In genomic region chr14:31207287-31207745, GRCh38 we compare ENCODE assay signal across 8 cellular contexts. TPM values are rescaled to one million over a fixed set of nuclear protein-coding genes. Genes with fewer than 3 reads are reported as not detected.
DNase-seq lines count a peak whose midpoint lies in the region; ATAC-seq, FAIRE-seq and TF ChIP-seq lines count a peak whose summit lies in the region.

No MANE protein-coding gene starts in this region.

- H3K27ac ChIP-seq in Karpas-422 (ENCODE audit: low read length) (peak overlapping the region; percentile 89), brain microvascular endothelial cell (peak overlapping the region; percentile 96), HepG2 (ENCODE audit: extremely low read length, insufficient read depth, low read length) (peak overlapping the region; percentile 94), thyroid gland (peak overlapping the region; percentile 88 to 100 (median 100))

- no peak for FAIRE-seq in HepG2 (lab: Jason Lieb, UNC)

- peaks cover 26% of the 10 kb centered on the region for H3K36me3 ChIP-seq in Karpas-422 (ENCODE audit: insufficient read depth, low read length)
- peaks cover 2% of the 10 kb centered on the region for H3K36me3 ChIP-seq in brain microvascular endothelial cell (replicated peaks)
- peaks cover 1 to 11% of the 10 kb centered on the region in 2 experiments; a peak in 4 of 5 replicates for H3K36me3 ChIP-seq in HepG2 (replicated peaks in 1 of 2; ENCODE audit: control insufficient read depth in 1 of 2, insufficient read depth in 2 of 2, low read length in 2 of 2)
- peaks cover 0 to 7% of the 10 kb centered on the region in 2 donors for H3K36me3 ChIP-seq in thyroid gland

- DNase-seq in Caki2 (ENCODE audit: low read depth): peak; percentile 75
- DNase-seq in Karpas-422: no peak
- no peak for DNase-seq in brain microvascular endothelial cell
- no peak for DNase-seq in HepG2 (ENCODE audit: low spot score)
- no peak for DNase-seq in thyroid gland
- DNase-seq in GM20000 (ENCODE audit: low spot score): no peak

- POLR2A ChIA-PET in HepG2 (lab: Yijun Ruan, JAX): interaction anchor here (0.7 to 5.9 kb wide), 53 partner anchors 10 to 249 kb away, joined by 3 to 323 read pairs (median 6); partner anchors contain the start of genes AP4S1, DTD2, HEATR5A and STRN3

- no peak for TF ChIP-seq POLR2A in HepG2 (IDR thresholded peaks at IDR 0.05; ENCODE audit: insufficient read depth in 1 of 2, low read depth in 2 of 2, low read length in 2 of 2)
- peak in 1 of 2 donors; percentile 46 for TF ChIP-seq POLR2A in thyroid gland (IDR thresholded peaks at IDR 0.05)

- no TSS peak for BruUV-seq in HepG2 (replicated peaks; lab: Mats Ljungman, UMichigan)

- peaks cover 18% of the 10 kb centered on the region; the same call in 1 of the 2 replicates for H4K20me1 ChIP-seq in Karpas-422 (ENCODE audit: insufficient read depth, low read depth, low read length)
- H4K20me1 ChIP-seq in HepG2 (ENCODE audit: insufficient read depth, low read length): peaks cover 20% of the 10 kb centered on the region

- WGBS in HepG2 (ENCODE audit: low lambda C conversion rate): under 1% methylated on average over 59 of the region's 59 CpGs
- WGBS in thyroid gland, 2 donors: 0% methylated on average over 16 of the region's 59 CpGs; no CpG with 5 or more reads in 1 of the 2 donors

- intact Hi-C loops in HepG2 (cut with micrococcal nuclease; ENCODE audit: unreplicated experiment): loop anchor here (5.0 to 10.0 kb wide), 4 partner anchors 180 to 997 kb away; partner anchors contain the start of genes AP4S1, DTD2, HEATR5A and RNU6-7
- intact Hi-C loops in thyroid gland (cut with DNase I): loop anchor here (10.0 kb wide), 1 partner anchor 147 kb away; no protein-coding TSS in a partner anchor

- no peak for TF ChIP-seq RAD21 in HepG2 (CRISPR knock-in tag; IDR thresholded peaks at IDR 0.05)

- no peak for TF ChIP-seq CTCF in brain microvascular endothelial cell (IDR thresholded peaks at IDR 0.05; ENCODE audit: low read depth, low read length, missing control alignments)
- TF ChIP-seq CTCF in HepG2 (CRISPR knock-in tag; IDR thresholded peaks at IDR 0.05): no peak
- no peak for TF ChIP-seq CTCF in thyroid gland (IDR thresholded peaks at IDR 0.05)
- no peak for TF ChIP-seq CTCF in GM20000 (IDR thresholded peaks at IDR 0.05; ENCODE audit: extremely low read depth, missing control alignments)

- H3K4me1 ChIP-seq in Karpas-422 (ENCODE audit: low read length) (peaks cover 31% of the 10 kb centered on the region), HepG2 (ENCODE audit: insufficient read depth, low read length) (peaks cover 41% of the 10 kb centered on the region), thyroid gland (peaks cover 11 to 26% of the 10 kb centered on the region in 2 donors)

- ATAC-seq in GM21515 (IDR thresholded peaks at IDR 0.05; ENCODE audit: unreplicated experiment): peak; percentile 37
- ATAC-seq in HepG2: peak; percentile 6
- no peak for ATAC-seq in HG03139 (IDR thresholded peaks at IDR 0.05; ENCODE audit: unreplicated experiment)

- CTCF ChIA-PET in HepG2 (lab: Yijun Ruan, JAX; ENCODE audit: low intra/inter-chr PET ratio, low total read pairs): interaction anchor here (0.7 to 2.8 kb wide), 8 partner anchors 16 to 149 kb away, joined by 3 to 15 read pairs (median 8); no protein-coding TSS in a partner anchor

- peak overlapping the region; percentile 92 for H3K4me2 ChIP-seq in Karpas-422 (ENCODE audit: low read depth, low read length, poor library complexity, severe bottlenecking)
- peak overlapping the region; percentile 82 for H3K4me2 ChIP-seq in HepG2 (ENCODE audit: low read depth, low read length)

- H3K27me3 ChIP-seq in Karpas-422 (ENCODE audit: low read length): no peaks in the 10 kb centered on the region
- H3K27me3 ChIP-seq in brain microvascular endothelial cell (replicated peaks): no peaks in the 10 kb centered on the region
- no peaks in the 10 kb centered on the region; a peak in 1 of 5 replicates for H3K27me3 ChIP-seq in HepG2 (ENCODE audit: control insufficient read depth in 1 of 2, insufficient read depth in 2 of 2, low read length in 2 of 2)
- no peaks in the 10 kb centered on the region for H3K27me3 ChIP-seq in thyroid gland

- H3K9me2 ChIP-seq in Karpas-422 (replicated peaks; ENCODE audit: insufficient read depth, low read length): no peaks in the 10 kb centered on the region

- peak overlapping the region; percentile 49; the same call in 1 of the 2 replicates for H2AFZ ChIP-seq in Karpas-422 (ENCODE audit: low read length)
- H2AFZ ChIP-seq in HepG2 (ENCODE audit: low read length): no peak overlapping the region

- H3K4me3 ChIP-seq in Karpas-422 (ENCODE audit: low read length) (peak overlapping the region; percentile 78), brain microvascular endothelial cell (ENCODE audit: low read depth, low read length) (peak overlapping the region; percentile 77), HepG2 (replicated peaks in 1 of 3; ENCODE audit: insufficient read depth in 1 of 3, low read depth in 2 of 3, low read length in 3 of 3) (peak overlapping the region; percentile 89 to 96 (median 95)), thyroid gland (replicated peaks in 1 of 3) (peak overlapping the region; percentile 62 to 75 (median 74))

- H3K79me2 ChIP-seq in Karpas-422 (ENCODE audit: low read length): peaks cover 49% of the 10 kb centered on the region
- peaks cover 50% of the 10 kb centered on the region for H3K79me2 ChIP-seq in HepG2 (ENCODE audit: insufficient read depth, low read length)

- H3K9ac ChIP-seq in Karpas-422 (ENCODE audit: low read length) (peak overlapping the region; percentile 95), HepG2 (ENCODE audit: insufficient read depth, low read depth, low read length) (peak overlapping the region; percentile 100)

- in situ Hi-C loops in Caki2 (cut with HindIII; ENCODE audit: low pct_unique_long_range_greater_than_20kb, low sequenced_read_pairs) (no loop called here), brain microvascular endothelial cell (cut with HindIII; ENCODE audit: low pct_ligation_motif_present, low sequenced_read_pairs) (no loop called here), HepG2 (cut with HindIII; ENCODE audit: extremely low pct_ligation_motif_present, low pct_unique_long_range_greater_than_20kb) (loop anchor here (5.0 kb wide), 2 partner anchors 55 to 150 kb away; no protein-coding TSS in a partner anchor)

- TF ChIP-seq EP300 in HepG2 (IDR thresholded peaks at IDR 0.05; ENCODE audit: low read depth in 2 of 2, low read length in 2 of 2) (no peak), HepG2 (CRISPR knock-in tag; IDR thresholded peaks at IDR 0.05; ENCODE audit: borderline replicate concordance) (peak; percentile 77)

- H3K9me3 ChIP-seq in Karpas-422 (ENCODE audit: low read length): no peaks in the 10 kb centered on the region
- no peaks in the 10 kb centered on the region for H3K9me3 ChIP-seq in HepG2 (ENCODE audit: low read length)
- no peaks in the 10 kb centered on the region for H3K9me3 ChIP-seq in thyroid gland

TF ChIP-seq in HepG2, 621 proteins besides CTCF, POLR2A, EP300 and RAD21 (continues in another document):
- TF ChIP-seq SCMH1 (CRISPR knock-in tag; IDR thresholded peaks at IDR 0.05; ENCODE audit: borderline replicate concordance): no peak
- peak; percentile 88; the same call in 1 of the 2 replicates for TF ChIP-seq ZBTB8A (CRISPR knock-in tag; IDR thresholded peaks at IDR 0.05; ENCODE audit: borderline replicate concordance, low read depth)
- peak; percentile 88; the same call in 1 of the 2 replicates for TF ChIP-seq ZNF3 (CRISPR knock-in tag; IDR thresholded peaks at IDR 0.05)
- TF ChIP-seq GABPB1 (CRISPR knock-in tag; IDR thresholded peaks at IDR 0.05): no peak
- TF ChIP-seq BRD4 (CRISPR knock-in tag; IDR thresholded peaks at IDR 0.05): peak; percentile 89; the same call in 1 of the 2 replicates
- TF ChIP-seq NFIB (CRISPR knock-in tag; IDR thresholded peaks at IDR 0.05; ENCODE audit: borderline replicate concordance): no peak
- TF ChIP-seq ZSCAN9 (CRISPR knock-in tag; IDR thresholded peaks at IDR 0.05; ENCODE audit: borderline replicate concordance): peak; percentile 13; the same call in 1 of the 2 replicates
- TF ChIP-seq HNRNPH1 (optimal IDR thresholded peaks at IDR 0.05; ENCODE audit: low read depth, low read length): no peak
- TF ChIP-seq RELA (CRISPR knock-in tag; IDR thresholded peaks at IDR 0.05): no peak
- TF ChIP-seq ZNF441 (CRISPR knock-in tag; IDR thresholded peaks at IDR 0.05; ENCODE audit: borderline replicate concordance): peak; percentile 88
- TF ChIP-seq ZNF850 (CRISPR knock-in tag; conservative IDR thresholded peaks at IDR 0.05): peak; percentile 98; the same call in 1 of the 2 replicates
- TF ChIP-seq ZKSCAN1 (IDR thresholded peaks at IDR 0.05; ENCODE audit: low read length): no peak
- TF ChIP-seq HDAC1 (CRISPR knock-in tag; IDR thresholded peaks at IDR 0.05): peak; percentile 94

RNA-seq across cellular contexts. Expression of gene HECTD1, which starts 0.3 kb away (rescaled TPM):
- total RNA-seq in Caki2 (2014; rRNA removed; shearing (Covaris generic); ENCODE audit: low replicate concordance): 76.3 and 78.6 TPM in 2 replicates
- 314 and 317 TPM in 2 replicates for total RNA-seq in Karpas-422 (2014; rRNA removed; shearing (Covaris generic); ENCODE audit: low replicate concordance)
- total RNA-seq in HepG2 (2016; rRNA removed; fragmentation: Illumina TruSeq; extraction: Trizol) (560 and 761 TPM in 2 replicates), thyroid gland (100 to 1,000 TPM; 252 to 382 (median 289) TPM)
- 152 and 185 TPM in 2 replicates for total RNA-seq in HepG2 (2016; cell fraction: cytosol; rRNA removed; fragmentation: Illumina TruSeq; extraction: Trizol; ENCODE audit: low read depth)
- 547 and 739 TPM in 2 replicates for total RNA-seq in HepG2 (2016; cell fraction: insoluble cytoplasmic fraction; rRNA removed; fragmentation: Illumina TruSeq; extraction: Trizol)
- total RNA-seq in HepG2 (2016; cell fraction: membrane; rRNA removed; fragmentation: Illumina TruSeq; extraction: Trizol): 193 and 217 TPM in 2 replicates
- 529 and 592 TPM in 2 replicates for total RNA-seq in HepG2 (2016; cell fraction: nucleus; rRNA removed; fragmentation: Illumina TruSeq; extraction: Trizol)
- polyA plus RNA-seq in HepG2 (2011; rRNA removed): 251 and 312 TPM in 2 replicates
- 136 and 176 TPM in 2 replicates for polyA plus RNA-seq in HepG2 (2011; cell fraction: cytosol; rRNA removed)
- 261 and 311 TPM in 2 replicates for polyA plus RNA-seq in HepG2 (2011; cell fraction: nucleus; rRNA removed)
- polyA plus RNA-seq in HepG2 (2012): 201 and 210 TPM in 2 replicates
- 18.3 and 18.5 TPM in 2 replicates for polyA plus RNA-seq in HepG2 (2016; cell fraction: cytosol; fragmentation: Illumina TruSeq; extraction: Trizol; ENCODE audit: low read depth)
- polyA plus RNA-seq in HepG2 (2016; cell fraction: insoluble cytoplasmic fraction; fragmentation: Illumina TruSeq; extraction: Trizol; ENCODE audit: low read depth): 345 and 361 TPM in 2 replicates
- polyA plus RNA-seq in HepG2 (2016; cell fraction: membrane; fragmentation: Illumina TruSeq; extraction: Trizol; ENCODE audit: low read depth): 42.8 and 42.9 TPM in 2 replicates
- polyA plus RNA-seq in HepG2 (2016; cell fraction: nucleus; fragmentation: Illumina TruSeq; extraction: Trizol; ENCODE audit: insufficient read depth, low read depth): 433 and 489 TPM in 2 replicates
- 372 and 1,089 TPM in 2 replicates for polyA minus RNA-seq in HepG2 (2011; rRNA and poly(A)+ RNA removed; ENCODE audit: low replicate concordance)
- 426 and 459 TPM in 2 replicates for polyA minus RNA-seq in HepG2 (2011; cell fraction: cytosol; rRNA and poly(A)+ RNA removed)
- 772 and 919 TPM in 2 replicates for polyA minus RNA-seq in HepG2 (2011; cell fraction: nucleus; rRNA and poly(A)+ RNA removed)
